ENCODE assay signal across 21 cellular contexts in genomic region chr15:48103647-48104046, GRCh38. TPM values are rescaled to one million over a fixed set of nuclear protein-coding genes. Genes with fewer than 3 reads are reported as not detected.
DNase-seq lines count a peak whose midpoint lies in the region; ATAC-seq and TF ChIP-seq lines count a peak whose summit lies in the region.
"Had no signal": no experiment of that assay in that cellular context is flagged by ENCODE, and none has a peak within 500 bp of the region (broad histone marks: within the 10 kb centered on the region; RNA-seq: fewer than 3 reads in every experiment).

No MANE protein-coding gene starts in this region.

- H3K4me1 ChIP-seq in mesenchymal stem cell (ENCODE audit: control insufficient read depth, insufficient read depth, low read depth, low read length) (no peaks in the 10 kb centered on the region), mesendoderm (ENCODE audit: control insufficient read depth, low read depth, low read length) (no peaks in the 10 kb centered on the region)
- H3K4me1 ChIP-seq: HAP-1 had no signal

- peak; percentile 9 for DNase-seq in M059J (ENCODE audit: low read depth)
- peak; percentile 28 for DNase-seq in choroid plexus epithelial cell (ENCODE audit: low read depth)
- peak; percentile 35 for DNase-seq in mesenchymal stem cell
- DNase-seq in GM10248 (ENCODE audit: extremely low spot score) = no peak
- DNase-seq in activated naive CD4-positive, alpha-beta T cell treated with anti-CD3 and anti-CD28 coated beads, Interleukin-2, amount 50 U/mL, for 72 hours (ENCODE audit: low spot score in 2 of 2) = no peak
- DNase-seq in mesendoderm = no peak
- DNase-seq: ACHN, C1 segment of cervical spinal cord, DMS79, Karpas-422, MG63, NCI-H1105, NCI-H2107, NCI-H510A, NCI-H774, OCI-M1, RPMI8226, SIG-M5 had no signal

- no peak overlapping the region for H3K18ac ChIP-seq in mesenchymal stem cell (ENCODE audit: low read depth in 1 of 2, low read length in 2 of 2)
- no peak overlapping the region for H3K18ac ChIP-seq in mesendoderm (ENCODE audit: low read length)

- H4K91ac ChIP-seq in mesenchymal stem cell (ENCODE audit: low read length) = no peak overlapping the region

- no peak overlapping the region for H2AFZ ChIP-seq in mesenchymal stem cell (ENCODE audit: low read depth, low read length)

- peak overlapping the region; percentile 4 for H2BK15ac ChIP-seq in mesenchymal stem cell (ENCODE audit: low read depth, poor library complexity, severe bottlenecking)
- H2BK15ac ChIP-seq in mesendoderm (replicated peaks; ENCODE audit: low read depth) = no peak overlapping the region

- no peak overlapping the region for H3K14ac ChIP-seq in mesenchymal stem cell (ENCODE audit: low read length in 2 of 2)

- H2BK12ac ChIP-seq in mesenchymal stem cell (ENCODE audit: low read length in 2 of 2) = peak overlapping the region in 1 of 2 experiments; percentile 57

- 88% methylated on average over 5 of the region's 5 CpGs for WGBS in mesenchymal stem cell
- WGBS in mesendoderm (ENCODE audit: extremely low coverage, insufficient coverage, low lambda C conversion rate) = no CpG with 5 or more reads among the region's 5 CpGs

- CTCF ChIA-PET in GM10248 (lab: Yijun Ruan, JAX) = interaction anchor here (1.2 to 3.2 kb wide), 2 partner anchors 8 to 19 kb away, joined by 4 to 10 read pairs; no protein-coding TSS in a partner anchor

- no peaks in the 10 kb centered on the region for H3K36me3 Mint-ChIP-seq in activated naive CD4-positive, alpha-beta T cell treated with anti-CD3 and anti-CD28 coated beads, Interleukin-2, amount 50 U/mL, for 72 hours
- H3K36me3 Mint-ChIP-seq: IgD-negative memory B cell had no signal

- no peak overlapping the region for H4K5ac ChIP-seq in mesendoderm (ENCODE audit: low read length)

- H3K36me3 ChIP-seq in mesenchymal stem cell (ENCODE audit: control insufficient read depth in 1 of 2, insufficient read depth in 2 of 2, low read depth in 1 of 2, low read length in 2 of 2) (no peaks in the 10 kb centered on the region), mesendoderm (ENCODE audit: control insufficient read depth, insufficient read depth, low read length) (no peaks in the 10 kb centered on the region)
- H3K36me3 ChIP-seq: HAP-1, MG63 had no signal

- H3K9me3 Mint-ChIP-seq in activated naive CD4-positive, alpha-beta T cell treated with anti-CD3 and anti-CD28 coated beads, Interleukin-2, amount 50 U/mL, for 72 hours = no peaks in the 10 kb centered on the region

- H3K27ac Mint-ChIP-seq in activated naive CD4-positive, alpha-beta T cell treated with anti-CD3 and anti-CD28 coated beads, Interleukin-2, amount 50 U/mL, for 72 hours = no peak overlapping the region
- H3K27ac Mint-ChIP-seq: IgD-negative memory B cell had no signal

- H3K9ac ChIP-seq in mesenchymal stem cell (ENCODE audit: low read length) (no peak overlapping the region), mesendoderm (ENCODE audit: low read length) (no peak overlapping the region)

- H2BK5ac ChIP-seq in mesenchymal stem cell (ENCODE audit: low read depth, low read length, poor library complexity, severe bottlenecking) = no peak overlapping the region
- no peak overlapping the region for H2BK5ac ChIP-seq in mesendoderm (ENCODE audit: low read length)

- no peak overlapping the region for H2AK5ac ChIP-seq in mesenchymal stem cell (ENCODE audit: low read length, severe bottlenecking)
- H2AK5ac ChIP-seq in mesendoderm (ENCODE audit: low read length) = no peak overlapping the region

- H3K56ac ChIP-seq in mesendoderm (ENCODE audit: low read length) = no peak overlapping the region

- H3K4me2 ChIP-seq in mesenchymal stem cell (ENCODE audit: low read length, poor library complexity, severe bottlenecking) (no peak overlapping the region), mesendoderm (ENCODE audit: low read length) (no peak overlapping the region)

- no peak for ATAC-seq in activated naive CD4-positive, alpha-beta T cell treated with anti-CD3 and anti-CD28 coated beads, Interleukin-2, amount 50 U/mL, for 72 hours
- no peak for ATAC-seq in GM21825 (IDR thresholded peaks at IDR 0.05; ENCODE audit: unreplicated experiment)

- POLR2A ChIA-PET in GM10248 (lab: Yijun Ruan, JAX) = no interaction called here

- H2BK120ac ChIP-seq in mesenchymal stem cell (ENCODE audit: low read depth, low read length) = no peak overlapping the region
- H2BK120ac ChIP-seq in mesendoderm (ENCODE audit: low read depth, low read length) = no peak overlapping the region

- H3K4me3 ChIP-seq in choroid plexus epithelial cell (ENCODE audit: low read depth, low read length) (no peak overlapping the region), mesenchymal stem cell (ENCODE audit: insufficient read depth in 1 of 2, low read depth in 1 of 2, low read length in 2 of 2) (no peak overlapping the region), mesendoderm (ENCODE audit: low read length) (no peak overlapping the region)
- H3K4me3 ChIP-seq: HAP-1, MG63 had no signal

- H3K23ac ChIP-seq in mesenchymal stem cell (ENCODE audit: low read length in 2 of 2) (no peak overlapping the region), mesendoderm (ENCODE audit: low read length) (no peak overlapping the region)

- H3K27ac ChIP-seq in mesenchymal stem cell (ENCODE audit: low read length, poor library complexity, severe bottlenecking) (no peak overlapping the region), mesendoderm (ENCODE audit: low read depth, low read length) (no peak overlapping the region)

- H3K9me3 ChIP-seq in mesenchymal stem cell (ENCODE audit: control insufficient read depth, low read length) = no peaks in the 10 kb centered on the region
- H3K9me3 ChIP-seq: HAP-1, MG63 had no signal

- H4K8ac ChIP-seq in mesenchymal stem cell (ENCODE audit: low read length) (no peak overlapping the region), mesendoderm (ENCODE audit: low read depth, low read length) (no peak overlapping the region)

- TF ChIP-seq CTCF in choroid plexus epithelial cell (conservative IDR thresholded peaks at IDR 0.05; ENCODE audit: low read depth, low read length) = no peak
- no peak for TF ChIP-seq CTCF in GM10248 (IDR thresholded peaks at IDR 0.05; ENCODE audit: control extremely low read depth, extremely low read depth, low read depth, missing control alignments)

- H3K27me3 ChIP-seq in mesenchymal stem cell (ENCODE audit: control insufficient read depth in 1 of 2, insufficient read depth in 1 of 2, low read length in 2 of 2) = peaks cover 6 to 53% of the 10 kb centered on the region in 2 experiments
- no peaks in the 10 kb centered on the region for H3K27me3 ChIP-seq in mesendoderm (ENCODE audit: insufficient read depth, low read length, poor library complexity)
- H3K27me3 ChIP-seq: MG63 had no signal

- H3K79me2 ChIP-seq in mesendoderm (ENCODE audit: control insufficient read depth, insufficient read depth, low read length) = no peaks in the 10 kb centered on the region

- H3K79me1 ChIP-seq in mesenchymal stem cell (replicated peaks; ENCODE audit: low read length, poor library complexity, severe bottlenecking) = no peaks in the 10 kb centered on the region
- no peaks in the 10 kb centered on the region for H3K79me1 ChIP-seq in mesendoderm (ENCODE audit: low read length)

- peak overlapping the region in 1 of 2 experiments; percentile 38 for H3K4ac ChIP-seq in mesenchymal stem cell (ENCODE audit: low read depth in 1 of 2, low read length in 2 of 2)
- H3K4ac ChIP-seq in mesendoderm (ENCODE audit: low read depth, low read length) = no peak overlapping the region

RNA-seq across cellular contexts. Expression of gene SLC24A5, which starts 17.1 kb away (rescaled TPM):
- total RNA-seq in M059J (2014; rRNA removed; shearing (Covaris generic)) = not detected in 2 replicates
- not detected for polyA plus RNA-seq in mesenchymal stem cell (2013, experiment 1 of 2)
- polyA plus RNA-seq in mesenchymal stem cell (2013, experiment 2 of 2) = not detected
- total RNA-seq in activated naive CD4-positive, alpha-beta T cell treated with anti-CD3 and anti-CD28 coated beads, Interleukin-2, amount 50 U/mL, for 72 hours = not detected
- 0.01 TPM for polyA plus RNA-seq in mesendoderm (2013, experiment 1 of 2)
- not detected for polyA plus RNA-seq in mesendoderm (2013, experiment 2 of 2)
- polyA plus RNA-seq: IgD-negative memory B cell had no signal

Comparison
In these comparisons a context has a peak if more than half of its experiments do, and no peak if none do; other contexts are left out.
1. DNase-seq: peak in M059J (single experiment), choroid plexus epithelial cell (single experiment) and mesenchymal stem cell (single experiment); none in GM10248 (single experiment), activated naive CD4-positive, alpha-beta T cell treated with anti-CD3 and anti-CD28 coated beads, Interleukin-2, amount 50 U/mL, for 72 hours (0 of 2) and mesendoderm (single experiment).